15 cellular contexts compared by ENCODE assay signal in genomic region chr12:101230547-101230946, GRCh38. TPM values are rescaled to one million over a fixed set of nuclear protein-coding genes. Genes with fewer than 3 reads are reported as not detected.
DNase-seq lines count a peak whose midpoint lies in the region; ATAC-seq, FAIRE-seq and TF ChIP-seq lines count a peak whose summit lies in the region.
"Had no signal": no experiment of that assay in that cellular context is flagged by ENCODE, and none has a peak within 500 bp of the region (broad histone marks: within the 10 kb centered on the region; RNA-seq: fewer than 3 reads in every experiment).

No MANE protein-coding gene starts in this region.

- intact Hi-C loops in mammary epithelial cell (cut with micrococcal nuclease) = no loop called here
- intact Hi-C loops in lower lobe of right lung (cut with DNase I) = no loop called here

- H3K4me3 ChIP-seq in mammary epithelial cell (replicated peaks in 1 of 3; ENCODE audit: insufficient read depth in 1 of 3, low read depth in 2 of 3, low read length in 3 of 3) (no peak overlapping the region), lower lobe of right lung (no peak overlapping the region)

- H3K27ac ChIP-seq in mammary epithelial cell (ENCODE audit: insufficient read depth, low read depth, low read length) = no peak overlapping the region
- H3K27ac ChIP-seq in lower lobe of right lung = no peak overlapping the region
- H3K27ac ChIP-seq: neutrophil had no signal

- H3K9me3 ChIP-seq in mammary epithelial cell (replicated peaks; ENCODE audit: insufficient read depth, low read length) = no peaks in the 10 kb centered on the region
- no peaks in the 10 kb centered on the region for H3K9me3 ChIP-seq in lower lobe of right lung
- H3K9me3 ChIP-seq: neutrophil had no signal

- CTCF ChIA-PET in mammary epithelial cell (lab: Charles Lee; ENCODE audit: low non-redundant PET) = no interaction called here

- no peak overlapping the region for H3K9ac ChIP-seq in mammary epithelial cell (ENCODE audit: insufficient read depth, low read length)

- no peaks in the 10 kb centered on the region for H3K27me3 ChIP-seq in mammary epithelial cell (ENCODE audit: insufficient read depth, low read length)
- no peaks in the 10 kb centered on the region for H3K27me3 ChIP-seq in lower lobe of right lung (ENCODE audit: low read depth)
- H3K27me3 ChIP-seq: neutrophil had no signal

- H3K36me3 ChIP-seq in mammary epithelial cell (ENCODE audit: insufficient read depth, low read length) (no peaks in the 10 kb centered on the region), lower lobe of right lung (no peaks in the 10 kb centered on the region)
- H3K36me3 ChIP-seq: neutrophil had no signal

- TF ChIP-seq CTCF in mammary epithelial cell (conservative IDR thresholded peaks at IDR 0.05 in 1 of 2, IDR thresholded peaks at IDR 0.05 in 1 of 2; ENCODE audit: extremely low read depth in 1 of 2, insufficient read depth in 1 of 2, low read depth in 1 of 2, low read length in 2 of 2) (no peak), lower lobe of right lung (IDR thresholded peaks at IDR 0.05) (no peak)

- DNase-seq in AG08396 (ENCODE audit: low spot score) = peak; percentile 66
- peak; percentile 10 for DNase-seq in HTR-8/SVneo (ENCODE audit: insufficient read length, low spot score)
- DNase-seq in mammary epithelial cell = peak; percentile 92
- DNase-seq in lower lobe of right lung = no peak
- DNase-seq in effector CD8-positive, alpha-beta T cell (lab: John Stamatoyannopoulos, UW) = no peak
- no peak for DNase-seq in NCI-H2171 (lab: John Stamatoyannopoulos, UW)
- DNase-seq: activated effector memory CD4-positive, alpha-beta T cell treated with Interleukin-2 at 50 U/mL for 16 hours; C1 segment of cervical spinal cord; cerebellar nuclear complex; left colon; NCI-H1092 treated with DMSO at 0.1 percent for 48 hours; NCI-H774 had no signal

- H3K4me2 ChIP-seq in mammary epithelial cell (ENCODE audit: insufficient read depth, low read depth, low read length) = no peak overlapping the region

- 76% methylated on average over 5 of the region's 5 CpGs for WGBS in mammary epithelial cell (ENCODE audit: low coverage, missing lambda C conversion rate)

- BruUV-seq in mammary epithelial cell (replicated peaks; lab: Mats Ljungman, UMichigan) = no TSS peak

- peak overlapping the region; percentile 46 for H2AFZ ChIP-seq in mammary epithelial cell (ENCODE audit: low read depth, low read length)

- ATAC-seq in lower lobe of right lung = peak; percentile 19 to 47
- no peak for ATAC-seq in HG02610 (IDR thresholded peaks at IDR 0.05; ENCODE audit: unreplicated experiment)
- ATAC-seq in activated CD4-positive, CD25-positive, alpha-beta regulatory T cell treated with anti-CD3 and anti-CD28 coated beads, Interleukin-2, amount 50 U/mL, for 24 hours = no peak
- ATAC-seq: left colon had no signal

- FAIRE-seq in HTR-8/SVneo (lab: Jason Lieb, UNC) = peak; percentile 4

- in situ Hi-C loops in mammary epithelial cell (cut with MboI; ENCODE audit: low sequenced_read_pairs in 2 of 2) = no loop called here

- dilution Hi-C loops in mammary epithelial cell (cut with HindIII; ENCODE audit: low sequenced_read_pairs) = no loop called here

- H4K20me1 ChIP-seq in mammary epithelial cell (ENCODE audit: insufficient read depth, low read length) = no peaks in the 10 kb centered on the region

- H3K79me2 ChIP-seq in mammary epithelial cell (ENCODE audit: insufficient read depth, low read length) = no peaks in the 10 kb centered on the region

- H3K4me1 ChIP-seq in mammary epithelial cell (ENCODE audit: insufficient read depth, low read length) (peaks cover 6% of the 10 kb centered on the region), lower lobe of right lung (no peaks in the 10 kb centered on the region)

RNA-seq across cellular contexts. Expression of gene SLC5A8, which starts 20.5 kb away (rescaled TPM):
- total RNA-seq in mammary epithelial cell (not detected), lower lobe of right lung (1.3 TPM)
- 0.01 TPM for polyA plus RNA-seq in mammary epithelial cell
- not detected for polyA minus RNA-seq in mammary epithelial cell

RNA-seq across cellular contexts. Expression of gene UTP20, which starts 49.4 kb away (rescaled TPM):
- total RNA-seq in mammary epithelial cell (10 to 100 TPM; 19.2 to 21.2 TPM), lower lobe of right lung (16.1 TPM)
- 10.1 TPM for polyA plus RNA-seq in mammary epithelial cell
- 23.2 TPM for polyA minus RNA-seq in mammary epithelial cell

Comparison
In these comparisons a context has a peak if more than half of its experiments do, and no peak if none do; other contexts are left out.
1. DNase-seq: peak in AG08396 (single experiment), HTR-8/SVneo (single experiment) and mammary epithelial cell (single experiment); none in lower lobe of right lung (single experiment), effector CD8-positive, alpha-beta T cell (single experiment) and NCI-H2171 (single experiment).
2. ATAC-seq: peak in lower lobe of right lung (2 of 2); none in HG02610 (single experiment) and activated CD4-positive, CD25-positive, alpha-beta regulatory T cell treated with anti-CD3 and anti-CD28 coated beads, Interleukin-2, amount 50 U/mL, for 24 hours (0 of 2).